ENCODE assay signal across 1 cellular context in the genomic region with DNA sequence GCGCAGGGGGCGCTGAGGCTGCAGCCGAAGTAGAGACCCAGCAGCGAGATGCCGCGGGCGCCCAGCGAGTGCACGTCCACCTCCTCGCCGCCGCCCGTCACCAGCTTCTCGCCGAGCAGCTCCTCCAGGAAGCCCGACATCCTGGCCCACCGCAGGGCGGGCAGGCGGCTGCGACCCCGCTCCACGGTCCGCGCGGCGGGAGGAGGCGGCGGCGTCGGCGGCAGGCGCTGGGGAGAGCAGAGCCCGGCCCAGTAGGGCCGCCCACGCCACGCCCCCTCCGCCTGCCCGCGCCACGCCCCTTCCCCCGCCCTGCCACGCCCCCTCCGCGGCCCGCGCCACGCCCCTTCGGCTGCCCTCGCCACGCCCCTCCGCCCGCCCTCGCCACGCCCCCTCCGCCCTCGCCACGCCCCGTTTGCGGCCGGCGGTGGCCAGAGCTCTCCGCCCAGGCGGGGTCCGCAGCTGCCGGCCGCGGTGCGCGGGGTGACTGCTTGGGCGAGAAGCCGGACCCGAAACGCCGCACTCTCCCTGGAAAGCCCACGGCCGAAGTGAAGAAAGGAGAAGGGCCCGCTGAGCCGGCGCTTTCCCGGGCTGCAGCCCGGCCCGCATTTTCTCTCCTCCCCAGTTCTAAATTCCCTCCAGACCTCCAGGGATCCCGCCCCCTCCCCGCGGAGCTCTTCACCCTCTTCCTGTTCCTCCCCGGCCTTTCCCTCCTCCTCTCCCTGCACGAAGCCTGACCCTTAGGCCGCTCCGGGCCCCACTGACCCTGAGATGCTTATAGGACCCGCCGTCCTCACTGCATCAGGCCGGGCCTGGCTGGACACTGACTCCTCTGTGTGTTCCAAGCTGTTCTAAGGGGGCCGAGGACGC.
TF ChIP-seq lines count a peak whose summit lies in the region.

TSS of gene NXN (minus strand) at position 238 of the 867 bp plus-strand sequence.

TF ChIP-seq in HepG2, 621 proteins besides CTCF, POLR2A, EP300 and RAD21 (continued from another document and continues in another):
- TF ChIP-seq LRRFIP1 (CRISPR knock-in tag; conservative IDR thresholded peaks at IDR 0.05) (no peak), ZFP37 (CRISPR knock-in tag; IDR thresholded peaks at IDR 0.05; ENCODE audit: borderline replicate concordance) (no peak), LCORL (IDR thresholded peaks at IDR 0.05) (no peak), LCORL (CRISPR knock-in tag; IDR thresholded peaks at IDR 0.05) (0 out of 2 replicates have a peak, but pooled peaks have one; percentile 2), SNAPC5 (CRISPR knock-in tag; IDR thresholded peaks at IDR 0.05; ENCODE audit: borderline replicate concordance) (no peak), ZFP82 (CRISPR knock-in tag; IDR thresholded peaks at IDR 0.05; ENCODE audit: borderline replicate concordance) (no peak), SOX5 (CRISPR knock-in tag; IDR thresholded peaks at IDR 0.05; ENCODE audit: borderline replicate concordance) (no peak), FOXM1 (CRISPR knock-in tag; IDR thresholded peaks at IDR 0.05) (no peak), IKZF4 (CRISPR knock-in tag; IDR thresholded peaks at IDR 0.05; ENCODE audit: borderline replicate concordance, low read depth, not compliant biosample characterization) (no peak), MYC (CRISPR knock-in tag; IDR thresholded peaks at IDR 0.05; ENCODE audit: borderline replicate concordance) (peak; percentile 34), ZNF263 (CRISPR knock-in tag; IDR thresholded peaks at IDR 0.05) (peak; percentile 76), ZNF720 (CRISPR knock-in tag; IDR thresholded peaks at IDR 0.05) (no peak), CBX1 (IDR thresholded peaks at IDR 0.05; ENCODE audit: low read depth) (no peak), REPIN1 (CRISPR knock-in tag; IDR thresholded peaks at IDR 0.05; ENCODE audit: borderline replicate concordance, low read depth) (no peak), ZIK1 (CRISPR knock-in tag; IDR thresholded peaks at IDR 0.05; ENCODE audit: borderline replicate concordance, low read depth) (no peak), HCFC1 (IDR thresholded peaks at IDR 0.05; ENCODE audit: low read depth, low read length) (no peak), MED8 (CRISPR knock-in tag; IDR thresholded peaks at IDR 0.05; ENCODE audit: insufficient replicate concordance) (no peak), ZZZ3 (CRISPR knock-in tag; IDR thresholded peaks at IDR 0.05; ENCODE audit: borderline replicate concordance) (no peak), CEBPG (CRISPR knock-in tag; IDR thresholded peaks at IDR 0.05) (no peak), ZBTB7B (CRISPR knock-in tag; IDR thresholded peaks at IDR 0.05) (peak; percentile 51; the same call in 1 of the 2 replicates), ZNF275 (CRISPR knock-in tag; IDR thresholded peaks at IDR 0.05; ENCODE audit: borderline replicate concordance) (0 out of 2 replicates have a peak, but pooled peaks have one; percentile 64), ZNF335 (CRISPR knock-in tag; IDR thresholded peaks at IDR 0.05) (no peak), ZNF83 (CRISPR knock-in tag; IDR thresholded peaks at IDR 0.05; ENCODE audit: borderline replicate concordance) (no peak), RBM39 (IDR thresholded peaks at IDR 0.05; ENCODE audit: low read depth, low read length, poor library complexity, severe bottlenecking) (peak; percentile 58), SP2 (CRISPR knock-in tag; IDR thresholded peaks at IDR 0.05) (no peak), ZNF484 (CRISPR knock-in tag; IDR thresholded peaks at IDR 0.05; ENCODE audit: borderline replicate concordance, low read depth) (no peak), CCDC6 (CRISPR knock-in tag; IDR thresholded peaks at IDR 0.05) (0 out of 2 replicates have a peak, but pooled peaks have one; percentile 35), ELF3 (CRISPR knock-in tag; IDR thresholded peaks at IDR 0.05) (peak; percentile 36; the same call in 1 of the 2 replicates), NAIF1 (CRISPR knock-in tag; IDR thresholded peaks at IDR 0.05; ENCODE audit: borderline replicate concordance) (no peak), TFE3 (CRISPR knock-in tag; IDR thresholded peaks at IDR 0.05) (no peak), SP4 (CRISPR knock-in tag; IDR thresholded peaks at IDR 0.05) (peak; percentile 91), MAFG (CRISPR knock-in tag; IDR thresholded peaks at IDR 0.05) (no peak), DNMT3B (CRISPR knock-in tag; conservative IDR thresholded peaks at IDR 0.05) (no peak), ZNF460 (CRISPR knock-in tag; IDR thresholded peaks at IDR 0.05; ENCODE audit: borderline replicate concordance) (no peak), ZSCAN31 (CRISPR knock-in tag; IDR thresholded peaks at IDR 0.05; ENCODE audit: low read depth) (peak; percentile 59; the same call in 1 of the 2 replicates), PAX8 (CRISPR knock-in tag; IDR thresholded peaks at IDR 0.05; ENCODE audit: borderline replicate concordance) (no peak)
- TF ChIP-seq, protein P1, sequence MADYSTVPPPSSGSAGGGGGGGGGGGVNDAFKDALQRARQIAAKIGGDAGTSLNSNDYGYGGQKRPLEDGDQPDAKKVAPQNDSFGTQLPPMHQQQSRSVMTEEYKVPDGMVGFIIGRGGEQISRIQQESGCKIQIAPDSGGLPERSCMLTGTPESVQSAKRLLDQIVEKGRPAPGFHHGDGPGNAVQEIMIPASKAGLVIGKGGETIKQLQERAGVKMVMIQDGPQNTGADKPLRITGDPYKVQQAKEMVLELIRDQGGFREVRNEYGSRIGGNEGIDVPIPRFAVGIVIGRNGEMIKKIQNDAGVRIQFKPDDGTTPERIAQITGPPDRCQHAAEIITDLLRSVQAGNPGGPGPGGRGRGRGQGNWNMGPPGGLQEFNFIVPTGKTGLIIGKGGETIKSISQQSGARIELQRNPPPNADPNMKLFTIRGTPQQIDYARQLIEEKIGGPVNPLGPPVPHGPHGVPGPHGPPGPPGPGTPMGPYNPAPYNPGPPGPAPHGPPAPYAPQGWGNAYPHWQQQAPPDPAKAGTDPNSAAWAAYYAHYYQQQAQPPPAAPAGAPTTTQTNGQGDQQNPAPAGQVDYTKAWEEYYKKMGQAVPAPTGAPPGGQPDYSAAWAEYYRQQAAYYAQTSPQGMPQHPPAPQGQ (CRISPR knock-in tag; IDR thresholded peaks at IDR 0.05; ENCODE audit: borderline replicate concordance), result no peak
- TF ChIP-seq, protein P2, sequence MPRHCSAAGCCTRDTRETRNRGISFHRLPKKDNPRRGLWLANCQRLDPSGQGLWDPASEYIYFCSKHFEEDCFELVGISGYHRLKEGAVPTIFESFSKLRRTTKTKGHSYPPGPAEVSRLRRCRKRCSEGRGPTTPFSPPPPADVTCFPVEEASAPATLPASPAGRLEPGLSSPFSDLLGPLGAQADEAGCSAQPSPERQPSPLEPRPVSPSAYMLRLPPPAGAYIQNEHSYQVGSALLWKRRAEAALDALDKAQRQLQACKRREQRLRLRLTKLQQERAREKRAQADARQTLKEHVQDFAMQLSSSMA (CRISPR knock-in tag; IDR thresholded peaks at IDR 0.05), result no peak
- TF ChIP-seq, protein P3, sequence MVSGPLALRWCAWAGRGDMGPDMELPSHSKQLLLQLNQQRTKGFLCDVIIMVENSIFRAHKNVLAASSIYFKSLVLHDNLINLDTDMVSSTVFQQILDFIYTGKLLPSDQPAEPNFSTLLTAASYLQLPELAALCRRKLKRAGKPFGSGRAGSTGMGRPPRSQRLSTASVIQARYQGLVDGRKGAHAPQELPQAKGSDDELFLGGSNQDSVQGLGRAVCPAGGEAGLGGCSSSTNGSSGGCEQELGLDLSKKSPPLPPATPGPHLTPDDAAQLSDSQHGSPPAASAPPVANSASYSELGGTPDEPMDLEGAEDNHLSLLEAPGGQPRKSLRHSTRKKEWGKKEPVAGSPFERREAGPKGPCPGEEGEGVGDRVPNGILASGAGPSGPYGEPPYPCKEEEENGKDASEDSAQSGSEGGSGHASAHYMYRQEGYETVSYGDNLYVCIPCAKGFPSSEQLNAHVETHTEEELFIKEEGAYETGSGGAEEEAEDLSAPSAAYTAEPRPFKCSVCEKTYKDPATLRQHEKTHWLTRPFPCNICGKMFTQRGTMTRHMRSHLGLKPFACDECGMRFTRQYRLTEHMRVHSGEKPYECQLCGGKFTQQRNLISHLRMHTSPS (CRISPR knock-in tag; IDR thresholded peaks at IDR 0.05; ENCODE audit: low read depth), result no peak
- TF ChIP-seq, protein P4, sequence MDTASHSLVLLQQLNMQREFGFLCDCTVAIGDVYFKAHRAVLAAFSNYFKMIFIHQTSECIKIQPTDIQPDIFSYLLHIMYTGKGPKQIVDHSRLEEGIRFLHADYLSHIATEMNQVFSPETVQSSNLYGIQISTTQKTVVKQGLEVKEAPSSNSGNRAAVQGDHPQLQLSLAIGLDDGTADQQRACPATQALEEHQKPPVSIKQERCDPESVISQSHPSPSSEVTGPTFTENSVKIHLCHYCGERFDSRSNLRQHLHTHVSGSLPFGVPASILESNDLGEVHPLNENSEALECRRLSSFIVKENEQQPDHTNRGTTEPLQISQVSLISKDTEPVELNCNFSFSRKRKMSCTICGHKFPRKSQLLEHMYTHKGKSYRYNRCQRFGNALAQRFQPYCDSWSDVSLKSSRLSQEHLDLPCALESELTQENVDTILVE (CRISPR knock-in tag; IDR thresholded peaks at IDR 0.05), result no peak
- TF ChIP-seq, protein P5, sequence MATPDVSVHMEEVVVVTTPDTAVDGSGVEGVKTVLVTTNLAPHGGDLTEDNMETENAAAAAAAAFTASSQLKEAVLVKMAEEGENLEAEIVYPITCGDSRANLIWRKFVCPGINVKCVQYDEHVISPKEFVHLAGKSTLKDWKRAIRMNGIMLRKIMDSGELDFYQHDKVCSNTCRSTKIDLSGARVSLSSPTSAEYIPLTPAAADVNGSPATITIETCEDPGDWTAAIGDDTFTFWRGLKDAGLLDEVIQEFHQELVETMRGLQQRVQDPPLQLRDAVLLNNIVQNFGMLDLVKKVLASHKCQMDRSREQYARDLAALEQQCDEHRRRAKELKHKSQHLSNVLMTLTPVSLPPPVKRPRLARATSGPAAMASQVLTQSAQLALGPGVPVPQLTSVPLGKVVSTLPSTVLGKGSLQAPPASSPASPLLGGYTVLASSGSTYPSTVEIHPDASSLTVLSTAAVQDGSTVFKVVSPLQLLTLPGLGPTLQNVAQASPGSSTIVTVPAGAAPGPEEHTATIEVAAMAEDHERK (CRISPR knock-in tag; IDR thresholded peaks at IDR 0.05; ENCODE audit: low read depth), result no peak
- TF ChIP-seq, protein P6, sequence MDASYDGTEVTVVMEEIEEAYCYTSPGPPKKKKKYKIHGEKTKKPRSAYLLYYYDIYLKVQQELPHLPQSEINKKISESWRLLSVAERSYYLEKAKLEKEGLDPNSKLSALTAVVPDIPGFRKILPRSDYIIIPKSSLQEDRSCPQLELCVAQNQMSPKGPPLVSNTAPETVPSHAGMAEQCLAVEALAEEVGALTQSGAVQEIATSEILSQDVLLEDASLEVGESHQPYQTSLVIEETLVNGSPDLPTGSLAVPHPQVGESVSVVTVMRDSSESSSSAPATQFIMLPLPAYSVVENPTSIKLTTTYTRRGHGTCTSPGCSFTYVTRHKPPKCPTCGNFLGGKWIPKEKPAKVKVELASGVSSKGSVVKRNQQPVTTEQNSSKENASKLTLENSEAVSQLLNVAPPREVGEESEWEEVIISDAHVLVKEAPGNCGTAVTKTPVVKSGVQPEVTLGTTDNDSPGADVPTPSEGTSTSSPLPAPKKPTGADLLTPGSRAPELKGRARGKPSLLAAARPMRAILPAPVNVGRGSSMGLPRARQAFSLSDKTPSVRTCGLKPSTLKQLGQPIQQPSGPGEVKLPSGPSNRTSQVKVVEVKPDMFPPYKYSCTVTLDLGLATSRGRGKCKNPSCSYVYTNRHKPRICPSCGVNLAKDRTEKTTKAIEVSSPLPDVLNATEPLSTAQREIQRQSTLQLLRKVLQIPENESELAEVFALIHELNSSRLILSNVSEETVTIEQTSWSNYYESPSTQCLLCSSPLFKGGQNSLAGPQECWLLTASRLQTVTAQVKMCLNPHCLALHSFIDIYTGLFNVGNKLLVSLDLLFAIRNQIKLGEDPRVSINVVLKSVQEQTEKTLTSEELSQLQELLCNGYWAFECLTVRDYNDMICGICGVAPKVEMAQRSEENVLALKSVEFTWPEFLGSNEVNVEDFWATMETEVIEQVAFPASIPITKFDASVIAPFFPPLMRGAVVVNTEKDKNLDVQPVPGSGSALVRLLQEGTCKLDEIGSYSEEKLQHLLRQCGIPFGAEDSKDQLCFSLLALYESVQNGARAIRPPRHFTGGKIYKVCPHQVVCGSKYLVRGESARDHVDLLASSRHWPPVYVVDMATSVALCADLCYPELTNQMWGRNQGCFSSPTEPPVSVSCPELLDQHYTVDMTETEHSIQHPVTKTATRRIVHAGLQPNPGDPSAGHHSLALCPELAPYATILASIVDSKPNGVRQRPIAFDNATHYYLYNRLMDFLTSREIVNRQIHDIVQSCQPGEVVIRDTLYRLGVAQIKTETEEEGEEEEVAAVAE (CRISPR knock-in tag; IDR thresholded peaks at IDR 0.05; ENCODE audit: borderline replicate concordance), result no peak
